ENCODE assay signal across 1 cellular context in genomic region chr2:70104231-70105111, GRCh38.
A peak's percentile ranks its signal among the peaks of the same experiment; 100 is the strongest.
TF ChIP-seq lines count a peak whose summit lies in the region.

No MANE protein-coding gene starts in this region.

TF ChIP-seq in K562, 482 proteins besides CTCF, POLR2A, EP300 and RAD21 (continued from another document and continues in another):
- TF ChIP-seq ZNF318 (IDR thresholded peaks at IDR 0.05; ENCODE audit: borderline replicate concordance in 1 of 2, low read depth in 1 of 2) (0 out of 4 replicates have a peak, but pooled peaks have one; percentile 40 to 66), ZNF124 (CRISPR knock-in tag; IDR thresholded peaks at IDR 0.05) (no peak), BCL6 (CRISPR knock-in tag; IDR thresholded peaks at IDR 0.05) (no peak), CTBP1 (IDR thresholded peaks at IDR 0.05; ENCODE audit: borderline replicate concordance) (peak; percentile 53), POLR2AphosphoS5 (IDR thresholded peaks at IDR 0.05; ENCODE audit: control insufficient read depth, insufficient read depth, low read depth, low read length) (no peak), NCOR1 (IDR thresholded peaks at IDR 0.05) (0 out of 2 replicates have a peak, but pooled peaks have one; percentile 35), E2F8 (IDR thresholded peaks at IDR 0.05; ENCODE audit: low read depth, partially characterized antibody) (peak; percentile 34), SMARCB1 (IDR thresholded peaks at IDR 0.05; ENCODE audit: insufficient read length, low read depth) (no peak), PRMT5 (CRISPR knock-in tag; IDR thresholded peaks at IDR 0.05) (no peak), ZNF668 (CRISPR knock-in tag; IDR thresholded peaks at IDR 0.05) (no peak), ZBTB7A (IDR thresholded peaks at IDR 0.05; ENCODE audit: borderline replicate concordance, control insufficient read depth, low read depth, low read length) (peak; percentile 38; the same call in 1 of the 2 replicates), RFX7 (CRISPR knock-in tag; IDR thresholded peaks at IDR 0.05) (no peak), ZNF644 (tag; IDR thresholded peaks at IDR 0.05; ENCODE audit: low read depth) (peak; percentile 19; the same call in 1 of the 2 replicates), FOXK2 (conservative IDR thresholded peaks at IDR 0.05 in 1 of 2, IDR thresholded peaks at IDR 0.05 in 1 of 2; ENCODE audit: low read depth in 2 of 2) (peak; percentile 69 to 70), KAT7 (CRISPR knock-in tag; IDR thresholded peaks at IDR 0.05; ENCODE audit: borderline replicate concordance) (no peak), CREBBP (IDR thresholded peaks at IDR 0.05; ENCODE audit: low read depth, low read length) (no peak), CHD2 (IDR thresholded peaks at IDR 0.05; ENCODE audit: low read depth, low read length) (no peak), RBM39 (optimal IDR thresholded peaks at IDR 0.05; ENCODE audit: low read depth, low read length) (no peak), HDAC8 (tag; IDR thresholded peaks at IDR 0.05) (no peak)
- TF ChIP-seq, protein P1, sequence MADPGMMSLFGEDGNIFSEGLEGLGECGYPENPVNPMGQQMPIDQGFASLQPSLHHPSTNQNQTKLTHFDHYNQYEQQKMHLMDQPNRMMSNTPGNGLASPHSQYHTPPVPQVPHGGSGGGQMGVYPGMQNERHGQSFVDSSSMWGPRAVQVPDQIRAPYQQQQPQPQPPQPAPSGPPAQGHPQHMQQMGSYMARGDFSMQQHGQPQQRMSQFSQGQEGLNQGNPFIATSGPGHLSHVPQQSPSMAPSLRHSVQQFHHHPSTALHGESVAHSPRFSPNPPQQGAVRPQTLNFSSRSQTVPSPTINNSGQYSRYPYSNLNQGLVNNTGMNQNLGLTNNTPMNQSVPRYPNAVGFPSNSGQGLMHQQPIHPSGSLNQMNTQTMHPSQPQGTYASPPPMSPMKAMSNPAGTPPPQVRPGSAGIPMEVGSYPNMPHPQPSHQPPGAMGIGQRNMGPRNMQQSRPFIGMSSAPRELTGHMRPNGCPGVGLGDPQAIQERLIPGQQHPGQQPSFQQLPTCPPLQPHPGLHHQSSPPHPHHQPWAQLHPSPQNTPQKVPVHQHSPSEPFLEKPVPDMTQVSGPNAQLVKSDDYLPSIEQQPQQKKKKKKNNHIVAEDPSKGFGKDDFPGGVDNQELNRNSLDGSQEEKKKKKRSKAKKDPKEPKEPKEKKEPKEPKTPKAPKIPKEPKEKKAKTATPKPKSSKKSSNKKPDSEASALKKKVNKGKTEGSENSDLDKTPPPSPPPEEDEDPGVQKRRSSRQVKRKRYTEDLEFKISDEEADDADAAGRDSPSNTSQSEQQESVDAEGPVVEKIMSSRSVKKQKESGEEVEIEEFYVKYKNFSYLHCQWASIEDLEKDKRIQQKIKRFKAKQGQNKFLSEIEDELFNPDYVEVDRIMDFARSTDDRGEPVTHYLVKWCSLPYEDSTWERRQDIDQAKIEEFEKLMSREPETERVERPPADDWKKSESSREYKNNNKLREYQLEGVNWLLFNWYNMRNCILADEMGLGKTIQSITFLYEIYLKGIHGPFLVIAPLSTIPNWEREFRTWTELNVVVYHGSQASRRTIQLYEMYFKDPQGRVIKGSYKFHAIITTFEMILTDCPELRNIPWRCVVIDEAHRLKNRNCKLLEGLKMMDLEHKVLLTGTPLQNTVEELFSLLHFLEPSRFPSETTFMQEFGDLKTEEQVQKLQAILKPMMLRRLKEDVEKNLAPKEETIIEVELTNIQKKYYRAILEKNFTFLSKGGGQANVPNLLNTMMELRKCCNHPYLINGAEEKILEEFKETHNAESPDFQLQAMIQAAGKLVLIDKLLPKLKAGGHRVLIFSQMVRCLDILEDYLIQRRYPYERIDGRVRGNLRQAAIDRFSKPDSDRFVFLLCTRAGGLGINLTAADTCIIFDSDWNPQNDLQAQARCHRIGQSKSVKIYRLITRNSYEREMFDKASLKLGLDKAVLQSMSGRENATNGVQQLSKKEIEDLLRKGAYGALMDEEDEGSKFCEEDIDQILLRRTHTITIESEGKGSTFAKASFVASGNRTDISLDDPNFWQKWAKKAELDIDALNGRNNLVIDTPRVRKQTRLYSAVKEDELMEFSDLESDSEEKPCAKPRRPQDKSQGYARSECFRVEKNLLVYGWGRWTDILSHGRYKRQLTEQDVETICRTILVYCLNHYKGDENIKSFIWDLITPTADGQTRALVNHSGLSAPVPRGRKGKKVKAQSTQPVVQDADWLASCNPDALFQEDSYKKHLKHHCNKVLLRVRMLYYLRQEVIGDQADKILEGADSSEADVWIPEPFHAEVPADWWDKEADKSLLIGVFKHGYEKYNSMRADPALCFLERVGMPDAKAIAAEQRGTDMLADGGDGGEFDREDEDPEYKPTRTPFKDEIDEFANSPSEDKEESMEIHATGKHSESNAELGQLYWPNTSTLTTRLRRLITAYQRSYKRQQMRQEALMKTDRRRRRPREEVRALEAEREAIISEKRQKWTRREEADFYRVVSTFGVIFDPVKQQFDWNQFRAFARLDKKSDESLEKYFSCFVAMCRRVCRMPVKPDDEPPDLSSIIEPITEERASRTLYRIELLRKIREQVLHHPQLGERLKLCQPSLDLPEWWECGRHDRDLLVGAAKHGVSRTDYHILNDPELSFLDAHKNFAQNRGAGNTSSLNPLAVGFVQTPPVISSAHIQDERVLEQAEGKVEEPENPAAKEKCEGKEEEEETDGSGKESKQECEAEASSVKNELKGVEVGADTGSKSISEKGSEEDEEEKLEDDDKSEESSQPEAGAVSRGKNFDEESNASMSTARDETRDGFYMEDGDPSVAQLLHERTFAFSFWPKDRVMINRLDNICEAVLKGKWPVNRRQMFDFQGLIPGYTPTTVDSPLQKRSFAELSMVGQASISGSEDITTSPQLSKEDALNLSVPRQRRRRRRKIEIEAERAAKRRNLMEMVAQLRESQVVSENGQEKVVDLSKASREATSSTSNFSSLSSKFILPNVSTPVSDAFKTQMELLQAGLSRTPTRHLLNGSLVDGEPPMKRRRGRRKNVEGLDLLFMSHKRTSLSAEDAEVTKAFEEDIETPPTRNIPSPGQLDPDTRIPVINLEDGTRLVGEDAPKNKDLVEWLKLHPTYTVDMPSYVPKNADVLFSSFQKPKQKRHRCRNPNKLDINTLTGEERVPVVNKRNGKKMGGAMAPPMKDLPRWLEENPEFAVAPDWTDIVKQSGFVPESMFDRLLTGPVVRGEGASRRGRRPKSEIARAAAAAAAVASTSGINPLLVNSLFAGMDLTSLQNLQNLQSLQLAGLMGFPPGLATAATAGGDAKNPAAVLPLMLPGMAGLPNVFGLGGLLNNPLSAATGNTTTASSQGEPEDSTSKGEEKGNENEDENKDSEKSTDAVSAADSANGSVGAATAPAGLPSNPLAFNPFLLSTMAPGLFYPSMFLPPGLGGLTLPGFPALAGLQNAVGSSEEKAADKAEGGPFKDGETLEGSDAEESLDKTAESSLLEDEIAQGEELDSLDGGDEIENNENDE (IDR thresholded peaks at IDR 0.05; ENCODE audit: low read depth, low read length) = no peak
- TF ChIP-seq, protein P2, sequence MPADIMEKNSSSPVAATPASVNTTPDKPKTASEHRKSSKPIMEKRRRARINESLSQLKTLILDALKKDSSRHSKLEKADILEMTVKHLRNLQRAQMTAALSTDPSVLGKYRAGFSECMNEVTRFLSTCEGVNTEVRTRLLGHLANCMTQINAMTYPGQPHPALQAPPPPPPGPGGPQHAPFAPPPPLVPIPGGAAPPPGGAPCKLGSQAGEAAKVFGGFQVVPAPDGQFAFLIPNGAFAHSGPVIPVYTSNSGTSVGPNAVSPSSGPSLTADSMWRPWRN (IDR thresholded peaks at IDR 0.05; ENCODE audit: low read depth) = 0 out of 2 replicates have a peak, but pooled peaks have one; percentile 11
- TF ChIP-seq, protein P3, sequence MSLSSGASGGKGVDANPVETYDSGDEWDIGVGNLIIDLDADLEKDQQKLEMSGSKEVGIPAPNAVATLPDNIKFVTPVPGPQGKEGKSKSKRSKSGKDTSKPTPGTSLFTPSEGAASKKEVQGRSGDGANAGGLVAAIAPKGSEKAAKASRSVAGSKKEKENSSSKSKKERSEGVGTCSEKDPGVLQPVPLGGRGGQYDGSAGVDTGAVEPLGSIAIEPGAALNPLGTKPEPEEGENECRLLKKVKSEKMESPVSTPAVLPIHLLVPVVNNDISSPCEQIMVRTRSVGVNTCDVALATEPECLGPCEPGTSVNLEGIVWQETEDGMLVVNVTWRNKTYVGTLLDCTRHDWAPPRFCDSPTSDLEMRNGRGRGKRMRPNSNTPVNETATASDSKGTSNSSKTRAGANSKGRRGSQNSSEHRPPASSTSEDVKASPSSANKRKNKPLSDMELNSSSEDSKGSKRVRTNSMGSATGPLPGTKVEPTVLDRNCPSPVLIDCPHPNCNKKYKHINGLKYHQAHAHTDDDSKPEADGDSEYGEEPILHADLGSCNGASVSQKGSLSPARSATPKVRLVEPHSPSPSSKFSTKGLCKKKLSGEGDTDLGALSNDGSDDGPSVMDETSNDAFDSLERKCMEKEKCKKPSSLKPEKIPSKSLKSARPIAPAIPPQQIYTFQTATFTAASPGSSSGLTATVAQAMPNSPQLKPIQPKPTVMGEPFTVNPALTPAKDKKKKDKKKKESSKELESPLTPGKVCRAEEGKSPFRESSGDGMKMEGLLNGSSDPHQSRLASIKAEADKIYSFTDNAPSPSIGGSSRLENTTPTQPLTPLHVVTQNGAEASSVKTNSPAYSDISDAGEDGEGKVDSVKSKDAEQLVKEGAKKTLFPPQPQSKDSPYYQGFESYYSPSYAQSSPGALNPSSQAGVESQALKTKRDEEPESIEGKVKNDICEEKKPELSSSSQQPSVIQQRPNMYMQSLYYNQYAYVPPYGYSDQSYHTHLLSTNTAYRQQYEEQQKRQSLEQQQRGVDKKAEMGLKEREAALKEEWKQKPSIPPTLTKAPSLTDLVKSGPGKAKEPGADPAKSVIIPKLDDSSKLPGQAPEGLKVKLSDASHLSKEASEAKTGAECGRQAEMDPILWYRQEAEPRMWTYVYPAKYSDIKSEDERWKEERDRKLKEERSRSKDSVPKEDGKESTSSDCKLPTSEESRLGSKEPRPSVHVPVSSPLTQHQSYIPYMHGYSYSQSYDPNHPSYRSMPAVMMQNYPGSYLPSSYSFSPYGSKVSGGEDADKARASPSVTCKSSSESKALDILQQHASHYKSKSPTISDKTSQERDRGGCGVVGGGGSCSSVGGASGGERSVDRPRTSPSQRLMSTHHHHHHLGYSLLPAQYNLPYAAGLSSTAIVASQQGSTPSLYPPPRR (CRISPR knock-in tag; IDR thresholded peaks at IDR 0.05; ENCODE audit: borderline replicate concordance) = no peak
